Comparison of ENCODE assay signal across 9 cellular contexts in genomic region chr3:68878322-68878721, GRCh38. TPM values are rescaled to one million over a fixed set of nuclear protein-coding genes. Genes with fewer than 3 reads are reported as not detected.
DNase-seq lines count a peak whose midpoint lies in the region; ATAC-seq and TF ChIP-seq lines count a peak whose summit lies in the region.
"Had no signal": no experiment of that assay in that cellular context is flagged by ENCODE, and none has a peak within 500 bp of the region (broad histone marks: within the 10 kb centered on the region; RNA-seq: fewer than 3 reads in every experiment).

No MANE protein-coding gene starts in this region.

- no peaks in the 10 kb centered on the region for H3K9me3 ChIP-seq in effector memory CD4-positive, alpha-beta T cell (ENCODE audit: control insufficient read depth, low read length)

- peaks cover 3% of the 10 kb centered on the region for H3K27me3 ChIP-seq in kidney epithelial cell (ENCODE audit: control insufficient read depth, insufficient read depth, low read length)
- H3K27me3 ChIP-seq in effector memory CD4-positive, alpha-beta T cell (replicated peaks; ENCODE audit: control insufficient read depth, insufficient read depth, low read length, poor library complexity, severe bottlenecking), result no peaks in the 10 kb centered on the region

- no peak overlapping the region for H3K27ac ChIP-seq in effector memory CD4-positive, alpha-beta T cell (ENCODE audit: insufficient read depth, low read length, poor library complexity, severe bottlenecking)

- no peak overlapping the region for H3K4me3 ChIP-seq in kidney epithelial cell (ENCODE audit: low read depth, low read length)
- H3K4me3 ChIP-seq in effector memory CD4-positive, alpha-beta T cell (ENCODE audit: insufficient read depth, low read depth, low read length, poor library complexity, severe bottlenecking), result no peak overlapping the region

- ATAC-seq in GM18520 (IDR thresholded peaks at IDR 0.05; ENCODE audit: unreplicated experiment), result no peak

- DNase-seq in AG20443 (ENCODE audit: low spot score) (peak; percentile 29), HCEC 1CT (peak; percentile 3), SW480 (ENCODE audit: low spot score) (peak; percentile 18), kidney epithelial cell (ENCODE audit: low read depth) (peak; percentile 1), activated gamma-delta T cell treated with Interleukin-2 at 50 U/mL for 16 hours (no peak)
- no peak for DNase-seq in activated T-cell treated with anti-CD3 and anti-CD28 coated beads, Interleukin-2, amount 50 U/mL, for 1 hour
- no peak for DNase-seq in effector memory CD4-positive, alpha-beta T cell

- no peaks in the 10 kb centered on the region for H3K4me1 ChIP-seq in effector memory CD4-positive, alpha-beta T cell (ENCODE audit: control insufficient read depth, insufficient read depth, low read length, poor library complexity, severe bottlenecking)

- H3K36me3 ChIP-seq in kidney epithelial cell (ENCODE audit: control insufficient read depth, insufficient read depth, low read length), result no peaks in the 10 kb centered on the region
- no peaks in the 10 kb centered on the region for H3K36me3 ChIP-seq in effector memory CD4-positive, alpha-beta T cell (ENCODE audit: control insufficient read depth, insufficient read depth, low read length)

- peak; percentile 61 for TF ChIP-seq CTCF in kidney epithelial cell (IDR thresholded peaks at IDR 0.05; ENCODE audit: insufficient read depth, low read length, poor library complexity, severe bottlenecking)

RNA-seq across cellular contexts. Expression of gene TAFA4, which starts 54.0 kb away (rescaled TPM):
- not detected in 2 replicates for total RNA-seq in kidney epithelial cell
- total RNA-seq: mononuclear cell had no signal

Comparison
In these comparisons a context has a peak if more than half of its experiments do, and no peak if none do; other contexts are left out.
1. DNase-seq: peak in AG20443 (single experiment), HCEC 1CT (single experiment), SW480 (single experiment) and kidney epithelial cell (single experiment); none in activated T-cell treated with anti-CD3 and anti-CD28 coated beads, Interleukin-2, amount 50 U/mL, for 1 hour (single experiment), activated gamma-delta T cell treated with Interleukin-2 at 50 U/mL for 16 hours (single experiment) and effector memory CD4-positive, alpha-beta T cell (0 of 3).